ENCODE assay signal across 8 cellular contexts in the genomic region with DNA sequence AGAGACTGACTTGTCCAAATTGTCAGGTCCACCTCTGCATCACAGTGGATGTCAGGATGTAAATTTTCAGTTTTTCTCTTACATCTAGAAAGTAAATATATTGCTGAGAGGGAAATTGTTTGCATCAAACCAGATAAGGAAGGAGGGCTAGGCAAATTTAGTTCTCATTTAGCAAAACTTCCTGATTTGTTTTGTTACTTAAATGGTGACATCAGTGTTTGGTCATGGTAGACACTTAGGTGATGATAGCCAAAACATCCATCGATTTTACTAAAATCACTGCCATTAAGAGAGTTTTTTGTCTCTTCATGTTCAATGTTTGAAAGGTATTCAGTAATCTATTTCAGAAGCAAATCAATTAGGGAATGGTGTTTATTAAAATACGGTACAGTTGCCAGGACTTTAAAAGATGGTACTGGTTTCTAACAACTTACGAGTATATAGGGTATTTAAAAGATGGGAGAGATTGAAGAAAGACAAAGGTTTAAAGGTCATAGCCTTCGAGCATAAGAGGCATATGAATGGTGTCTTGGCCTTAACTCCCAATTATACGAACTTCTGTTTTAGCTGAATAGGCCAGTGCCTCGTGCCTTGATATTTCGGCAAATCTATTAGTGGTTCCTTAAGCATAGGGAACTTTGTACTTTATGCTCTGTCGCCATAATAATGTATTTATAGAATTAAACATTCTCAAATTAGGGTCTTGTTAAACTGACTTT. TPM values are rescaled to one million over a fixed set of nuclear protein-coding genes. Genes with fewer than 3 reads are reported as not detected.
DNase-seq lines count a peak whose midpoint lies in the region; ATAC-seq and TF ChIP-seq lines count a peak whose summit lies in the region.

No MANE protein-coding gene starts in this region.

- H3K4me3 Mint-ChIP-seq in T-helper 1 cell treated with Interleukin-12 subunit alpha and Interleukin-12 subunit beta and Interleukin-4 antibody, amounts not matched to agents 30 μg/mL and 1 μg/mL, for 36 hours: peak overlapping the region; percentile 98
- peak overlapping the region; percentile 96 for H3K4me3 Mint-ChIP-seq in T-helper 17 cell
- H3K4me3 Mint-ChIP-seq in stimulated activated effector memory CD8-positive, alpha-beta T cell treated with anti-CD3 and anti-CD28 coated beads, Interleukin-12 subunit alpha, Interleukin-12 subunit beta, amount 100 ng/mL, for 72 hours: peak overlapping the region; percentile 92

- H3K36me3 Mint-ChIP-seq in T-helper 1 cell treated with Interleukin-12 subunit alpha and Interleukin-12 subunit beta and Interleukin-4 antibody, amounts not matched to agents 30 μg/mL and 1 μg/mL, for 36 hours (ENCODE audit: low read depth): peaks cover 60% of the 10 kb centered on the region
- H3K36me3 Mint-ChIP-seq in T-helper 17 cell (ENCODE audit: low read depth): peaks cover 13% of the 10 kb centered on the region
- H3K36me3 Mint-ChIP-seq in stimulated activated effector memory CD8-positive, alpha-beta T cell treated with anti-CD3 and anti-CD28 coated beads, Interleukin-12 subunit alpha, Interleukin-12 subunit beta, amount 100 ng/mL, for 72 hours: peaks cover 80% of the 10 kb centered on the region

- H3K27me3 Mint-ChIP-seq in T-helper 1 cell treated with Interleukin-12 subunit alpha and Interleukin-12 subunit beta and Interleukin-4 antibody, amounts not matched to agents 30 μg/mL and 1 μg/mL, for 36 hours (ENCODE audit: low read depth): peaks cover 4% of the 10 kb centered on the region
- H3K27me3 Mint-ChIP-seq in T-helper 17 cell: no peaks in the 10 kb centered on the region

- no peak for TF ChIP-seq CTCF in fibroblast of mammary gland (conservative IDR thresholded peaks at IDR 0.05; ENCODE audit: control insufficient read depth, insufficient read depth, low read depth, low read length)

- no peaks in the 10 kb centered on the region for H3K9me3 Mint-ChIP-seq in T-helper 1 cell treated with Interleukin-12 subunit alpha and Interleukin-12 subunit beta and Interleukin-4 antibody, amounts not matched to agents 30 μg/mL and 1 μg/mL, for 36 hours
- H3K9me3 Mint-ChIP-seq in stimulated activated effector memory CD8-positive, alpha-beta T cell treated with anti-CD3 and anti-CD28 coated beads, Interleukin-12 subunit alpha, Interleukin-12 subunit beta, amount 100 ng/mL, for 72 hours: no peaks in the 10 kb centered on the region

- DNase-seq in T-helper 1 cell: no peak
- DNase-seq in T-helper 17 cell: no peak
- no peak for DNase-seq in fibroblast of mammary gland (ENCODE audit: low read depth)
- DNase-seq in stimulated activated effector memory CD8-positive, alpha-beta T cell treated with anti-CD3 and anti-CD28 coated beads, Interleukin-12 subunit alpha, Interleukin-12 subunit beta, amount 100 ng/mL, for 72 hours (ENCODE audit: low spot score in 2 of 2): no peak
- DNase-seq in stimulated activated naive CD4-positive, alpha-beta T cell (lab: John Stamatoyannopoulos, UW): no peak
- DNase-seq in posterior cingulate gyrus: no peak

- H3K27ac Mint-ChIP-seq in T-helper 1 cell treated with Interleukin-12 subunit alpha and Interleukin-12 subunit beta and Interleukin-4 antibody, amounts not matched to agents 30 μg/mL and 1 μg/mL, for 36 hours: no peak overlapping the region
- peak overlapping the region; percentile 99 for H3K27ac Mint-ChIP-seq in T-helper 17 cell
- H3K27ac Mint-ChIP-seq in stimulated activated effector memory CD8-positive, alpha-beta T cell treated with anti-CD3 and anti-CD28 coated beads, Interleukin-12 subunit alpha, Interleukin-12 subunit beta, amount 100 ng/mL, for 72 hours: peak overlapping the region; percentile 98

- ATAC-seq in T-helper 17 cell: no peak
- ATAC-seq in stimulated activated effector memory CD8-positive, alpha-beta T cell treated with anti-CD3 and anti-CD28 coated beads, Interleukin-12 subunit alpha, Interleukin-12 subunit beta, amount 100 ng/mL, for 72 hours: no peak
- no peak for ATAC-seq in HG03039 (IDR thresholded peaks at IDR 0.05; ENCODE audit: unreplicated experiment)

- no peaks in the 10 kb centered on the region for H3K9me3 ChIP-seq in T-helper 17 cell (ENCODE audit: control insufficient read depth, low read length, poor library complexity, severe bottlenecking)

- H3K4me3 ChIP-seq in fibroblast of mammary gland (ENCODE audit: control insufficient read depth, low read depth, low read length): peak overlapping the region; percentile 97

- intact Hi-C loops in posterior cingulate gyrus (cut with DNase I): no loop called here

- peaks cover 49% of the 10 kb centered on the region for H3K4me1 Mint-ChIP-seq in T-helper 1 cell treated with Interleukin-12 subunit alpha and Interleukin-12 subunit beta and Interleukin-4 antibody, amounts not matched to agents 30 μg/mL and 1 μg/mL, for 36 hours (ENCODE audit: low read depth)
- H3K4me1 Mint-ChIP-seq in T-helper 17 cell: peaks cover 42% of the 10 kb centered on the region
- peaks cover 66% of the 10 kb centered on the region for H3K4me1 Mint-ChIP-seq in stimulated activated effector memory CD8-positive, alpha-beta T cell treated with anti-CD3 and anti-CD28 coated beads, Interleukin-12 subunit alpha, Interleukin-12 subunit beta, amount 100 ng/mL, for 72 hours

RNA-seq across cellular contexts. Expression of a gene that starts 3.0 kb away (rescaled TPM):
- 100 to 1,000 TPM; 123 to 145 TPM for total RNA-seq in T-helper 17 cell

RNA-seq across cellular contexts. Expression of a gene that starts 57.7 kb away (rescaled TPM):
- 10 to 100 TPM; 18.3 to 20.8 TPM for total RNA-seq in T-helper 17 cell
